23 cellular contexts compared by ENCODE assay signal in genomic region chr7:24356758-24357386, GRCh38.
"Had no signal": no experiment of that assay in that cellular context is flagged by ENCODE, and none has a peak within 500 bp of the region (broad histone marks: within the 10 kb centered on the region; RNA-seq: fewer than 3 reads in every experiment).

No MANE protein-coding gene starts in this region.

- H3K4me1 Mint-ChIP-seq: activated CD4-positive, alpha-beta T cell treated with anti-CD3 and anti-CD28 coated beads, Interleukin-2, amount 10 ng/mL, durations not matched to agents 24 days and 14 days; activated naive CD4-positive, alpha-beta T cell treated with anti-CD3 and anti-CD28 coated beads, Interleukin-2, amount 10 ng/mL, durations not matched to agents 7 days and 5 days; activated naive CD8-positive, alpha-beta T cell treated with anti-CD3 and anti-CD28 coated beads, Interleukin-2, amount 50 U/mL, for 24 hours; endodermal cell; mesothelial cell of epicardium; natural killer cell had no signal

- H3K9me3 Mint-ChIP-seq: activated CD4-positive, alpha-beta T cell treated with anti-CD3 and anti-CD28 coated beads, Interleukin-2, amount 10 ng/mL, durations not matched to agents 24 days and 14 days; natural killer cell had no signal

- H3K4me1 ChIP-seq: esophagus squamous epithelium, gastrocnemius medialis, sigmoid colon, upper lobe of left lung had no signal

- H3K4me3 ChIP-seq: esophagus squamous epithelium, gastrocnemius medialis, sigmoid colon, smooth muscle cell, thoracic aorta, upper lobe of left lung had no signal

- H3K36me3 Mint-ChIP-seq: activated naive CD4-positive, alpha-beta T cell treated with anti-CD3 and anti-CD28 coated beads, Interleukin-2, amount 10 ng/mL, durations not matched to agents 7 days and 5 days; mesothelial cell of epicardium; natural killer cell had no signal

- H3K27ac Mint-ChIP-seq: activated CD4-positive, alpha-beta T cell treated with anti-CD3 and anti-CD28 coated beads, Interleukin-2, amount 10 ng/mL, durations not matched to agents 24 days and 14 days; activated CD8-positive, alpha-beta T cell treated with anti-CD3 and anti-CD28 coated beads for 36 hours; activated naive CD4-positive, alpha-beta T cell treated with anti-CD3 and anti-CD28 coated beads, Interleukin-2, amount 10 ng/mL, durations not matched to agents 7 days and 5 days; activated naive CD8-positive, alpha-beta T cell treated with anti-CD3 and anti-CD28 coated beads, Interleukin-2, amount 50 U/mL, for 24 hours; endodermal cell; mesothelial cell of epicardium; natural killer cell; progenitor cell of endocrine pancreas had no signal

- ATAC-seq: activated CD8-positive, alpha-beta T cell treated with anti-CD3 and anti-CD28 coated beads for 36 hours; activated naive CD8-positive, alpha-beta T cell treated with anti-CD3 and anti-CD28 coated beads, Interleukin-2, amount 50 U/mL, for 24 hours; gastrocnemius medialis; left ventricle myocardium superior; natural killer cell had no signal

- H3K27ac ChIP-seq: esophagus squamous epithelium, gastrocnemius medialis, sigmoid colon, thoracic aorta, upper lobe of left lung had no signal

- H3K4me2 ChIP-seq: smooth muscle cell had no signal

- H3K4me3 Mint-ChIP-seq: activated CD4-positive, alpha-beta T cell treated with anti-CD3 and anti-CD28 coated beads, Interleukin-2, amount 10 ng/mL, durations not matched to agents 24 days and 14 days; activated CD8-positive, alpha-beta T cell treated with anti-CD3 and anti-CD28 coated beads for 36 hours; activated naive CD4-positive, alpha-beta T cell treated with anti-CD3 and anti-CD28 coated beads, Interleukin-2, amount 10 ng/mL, durations not matched to agents 7 days and 5 days; activated naive CD8-positive, alpha-beta T cell treated with anti-CD3 and anti-CD28 coated beads, Interleukin-2, amount 50 U/mL, for 24 hours; endodermal cell; mesothelial cell of epicardium; natural killer cell had no signal

- H3K27me3 ChIP-seq: esophagus squamous epithelium, gastrocnemius medialis, sigmoid colon, upper lobe of left lung had no signal

- DNase-seq: activated CD4-positive, alpha-beta T cell treated with anti-CD3 and anti-CD28 coated beads, Interleukin-2, amount 10 ng/mL, durations not matched to agents 24 days and 14 days; activated CD8-positive, alpha-beta T cell treated with anti-CD3 and anti-CD28 coated beads for 36 hours; activated effector memory CD4-positive, alpha-beta T cell treated with anti-CD3 and anti-CD28 coated beads, Interleukin-2, amount 50 U/mL, for 16 hours; activated naive CD4-positive, alpha-beta T cell treated with anti-CD3 and anti-CD28 coated beads, Interleukin-2, amount 10 ng/mL, durations not matched to agents 7 days and 5 days; activated naive CD8-positive, alpha-beta T cell treated with anti-CD3 and anti-CD28 coated beads, Interleukin-2, amount 50 U/mL, for 24 hours; activated T-cell treated with anti-CD3 and anti-CD28 coated beads, Interleukin-2, amount 50 U/mL, for 48 hours; cortex of kidney; endodermal cell; esophagus squamous epithelium; gastrocnemius medialis; hypothalamus; left ventricle myocardium superior; mammary epithelial cell; natural killer cell; retina; sigmoid colon; stimulated activated CD4-positive, alpha-beta T cell treated with anti-CD3 and anti-CD28 coated beads, Interleukin-15, amount 100 ng/mL, for 24 hours; stimulated activated naive CD4-positive, alpha-beta T cell; upper lobe of left lung had no signal

- H3K36me3 ChIP-seq: esophagus squamous epithelium, gastrocnemius medialis, sigmoid colon, thoracic aorta, upper lobe of left lung had no signal

- H3K9me3 ChIP-seq: esophagus squamous epithelium, gastrocnemius medialis, sigmoid colon, thoracic aorta, upper lobe of left lung had no signal
